In genomic region chr16:4200000-4200780, GRCh38 we compare ENCODE assay signal across 4 cellular contexts.
TF ChIP-seq lines count a peak whose summit lies in the region.

No MANE protein-coding gene starts in this region.

TF ChIP-seq in IMR-90, 13 proteins besides CTCF, POLR2A, EP300 and RAD21:
- TF ChIP-seq SMC3 (IDR thresholded peaks at IDR 0.05; ENCODE audit: low read depth, low read length) (peak; percentile 95), MXI1 (IDR thresholded peaks at IDR 0.05; ENCODE audit: borderline replicate concordance, low read depth, low read length) (no peak), MAZ (IDR thresholded peaks at IDR 0.05; ENCODE audit: borderline replicate concordance, low read depth, low read length) (peak; percentile 25; the same call in 1 of the 2 replicates), ELK1 (IDR thresholded peaks at IDR 0.05; ENCODE audit: borderline replicate concordance, low read depth, low read length) (no peak)

TF ChIP-seq in SK-N-SH, 30 proteins besides CTCF, POLR2A, EP300 and RAD21:
- peak; percentile 85 for TF ChIP-seq SMC3 (IDR thresholded peaks at IDR 0.05; ENCODE audit: low read depth, low read length)
- no peak for TF ChIP-seq MAX (IDR thresholded peaks at IDR 0.05; ENCODE audit: low read depth)

TF ChIP-seq in HepG2, 621 proteins besides CTCF, POLR2A, EP300 and RAD21 (continues in another document):
- TF ChIP-seq ZNF281 (CRISPR knock-in tag; IDR thresholded peaks at IDR 0.05; ENCODE audit: borderline replicate concordance) (no peak), ZFP36 (IDR thresholded peaks at IDR 0.05; ENCODE audit: borderline replicate concordance, low read depth, low read length, partially characterized antibody) (peak; percentile 26), ZBTB14 (CRISPR knock-in tag; IDR thresholded peaks at IDR 0.05) (no peak), TRIM22 (IDR thresholded peaks at IDR 0.05) (no peak), ARID5B (CRISPR knock-in tag; IDR thresholded peaks at IDR 0.05) (0 out of 2 replicates have a peak, but pooled peaks have one; percentile 13), HNF1B (CRISPR knock-in tag; IDR thresholded peaks at IDR 0.05) (0 out of 2 replicates have a peak, but pooled peaks have one; percentile 21), GATAD2A (CRISPR knock-in tag; IDR thresholded peaks at IDR 0.05) (peak; percentile 28; the same call in 1 of the 2 replicates), ETV5 (CRISPR knock-in tag; IDR thresholded peaks at IDR 0.05; ENCODE audit: borderline replicate concordance) (no peak), HNRNPUL1 (IDR thresholded peaks at IDR 0.05; ENCODE audit: low read depth, low read length) (no peak), JUNB (CRISPR knock-in tag; IDR thresholded peaks at IDR 0.05; ENCODE audit: borderline replicate concordance) (no peak), SMAD1 (CRISPR knock-in tag; IDR thresholded peaks at IDR 0.05; ENCODE audit: borderline replicate concordance, low read depth) (no peak)

TF ChIP-seq in GM12891, 5 proteins besides CTCF, POLR2A, EP300 and RAD21:
- TF ChIP-seq POLR2AphosphoS5 (IDR thresholded peaks at IDR 0.05; ENCODE audit: low read depth, low read length) = no peak
- TF ChIP-seq TAF1 (IDR thresholded peaks at IDR 0.05; ENCODE audit: low read depth, low read length) = no peak
- TF ChIP-seq SPI1 (IDR thresholded peaks at IDR 0.05; ENCODE audit: low read depth, low read length) = no peak
- no peak for TF ChIP-seq POU2F2 (IDR thresholded peaks at IDR 0.05; ENCODE audit: low read depth, low read length)
- TF ChIP-seq PAX5 (IDR thresholded peaks at IDR 0.05; ENCODE audit: insufficient read depth, low read length, severe bottlenecking) = no peak
